ENCODE assay signal across 1 cellular context in the genomic region with DNA sequence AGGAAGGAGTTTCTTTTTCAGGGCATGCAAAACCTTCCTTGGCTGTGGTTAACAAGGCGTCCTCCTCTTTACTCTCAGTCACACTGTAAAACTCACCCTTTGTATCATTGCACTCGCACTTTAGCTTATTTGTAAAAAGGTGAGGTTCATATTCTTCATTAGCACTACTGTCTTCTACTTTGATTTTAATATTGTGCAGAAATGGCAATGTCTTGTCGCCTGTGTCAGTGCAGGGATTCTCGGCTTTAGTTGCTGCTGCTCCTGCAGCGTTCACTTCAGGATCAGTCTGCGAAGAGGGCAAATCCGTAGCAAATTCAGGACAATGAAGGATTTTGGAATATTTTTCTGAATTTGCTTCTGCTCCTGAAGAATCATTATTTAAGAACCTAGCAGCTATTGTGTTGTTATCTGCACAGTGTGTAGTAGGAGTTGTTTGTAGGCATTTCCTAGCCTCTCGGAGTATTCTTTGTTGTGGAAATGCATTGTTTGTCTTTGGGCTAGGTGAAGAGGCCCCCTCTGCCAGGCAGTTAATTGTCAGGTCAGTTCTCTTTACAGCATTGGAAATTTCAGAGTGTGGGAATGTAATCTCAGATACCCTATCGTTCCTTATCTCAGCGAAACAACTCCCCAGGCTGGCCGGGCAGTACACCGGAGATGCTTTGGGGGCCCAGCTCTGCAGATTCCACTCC.
TF ChIP-seq lines count a peak whose summit lies in the region.

No MANE protein-coding gene starts in this region.

TF ChIP-seq in HepG2, 621 proteins besides CTCF, POLR2A, EP300 and RAD21:
- TF ChIP-seq AGO1 (IDR thresholded peaks at IDR 0.05; ENCODE audit: low read depth, low read length, poor library complexity, severe bottlenecking): no peak
- TF ChIP-seq ZNF746 (CRISPR knock-in tag; IDR thresholded peaks at IDR 0.05): no peak
- TF ChIP-seq TFE3 (CRISPR knock-in tag; IDR thresholded peaks at IDR 0.05): no peak
- no peak for TF ChIP-seq ZNF329 (CRISPR knock-in tag; IDR thresholded peaks at IDR 0.05; ENCODE audit: low read depth)
- TF ChIP-seq SOX6 (IDR thresholded peaks at IDR 0.05): no peak
- peak; percentile 39 for TF ChIP-seq SOX6 (CRISPR knock-in tag; IDR thresholded peaks at IDR 0.05)
- TF ChIP-seq ZNF230 (CRISPR knock-in tag; IDR thresholded peaks at IDR 0.05): 0 out of 2 replicates have a peak, but pooled peaks have one; percentile 18
- TF ChIP-seq PCBP1 (IDR thresholded peaks at IDR 0.05; ENCODE audit: borderline replicate concordance, low read depth, low read length): no peak
- TF ChIP-seq THAP7 (CRISPR knock-in tag; IDR thresholded peaks at IDR 0.05): no peak
- TF ChIP-seq CREBL2 (CRISPR knock-in tag; IDR thresholded peaks at IDR 0.05; ENCODE audit: borderline replicate concordance): no peak
- TF ChIP-seq PHF8 (CRISPR knock-in tag; IDR thresholded peaks at IDR 0.05): no peak
- no peak for TF ChIP-seq TARDBP (CRISPR knock-in tag; IDR thresholded peaks at IDR 0.05)
- TF ChIP-seq, protein P1, sequence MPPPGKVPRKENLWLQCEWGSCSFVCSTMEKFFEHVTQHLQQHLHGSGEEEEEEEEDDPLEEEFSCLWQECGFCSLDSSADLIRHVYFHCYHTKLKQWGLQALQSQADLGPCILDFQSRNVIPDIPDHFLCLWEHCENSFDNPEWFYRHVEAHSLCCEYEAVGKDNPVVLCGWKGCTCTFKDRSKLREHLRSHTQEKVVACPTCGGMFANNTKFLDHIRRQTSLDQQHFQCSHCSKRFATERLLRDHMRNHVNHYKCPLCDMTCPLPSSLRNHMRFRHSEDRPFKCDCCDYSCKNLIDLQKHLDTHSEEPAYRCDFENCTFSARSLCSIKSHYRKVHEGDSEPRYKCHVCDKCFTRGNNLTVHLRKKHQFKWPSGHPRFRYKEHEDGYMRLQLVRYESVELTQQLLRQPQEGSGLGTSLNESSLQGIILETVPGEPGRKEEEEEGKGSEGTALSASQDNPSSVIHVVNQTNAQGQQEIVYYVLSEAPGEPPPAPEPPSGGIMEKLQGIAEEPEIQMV (CRISPR knock-in tag; IDR thresholded peaks at IDR 0.05; ENCODE audit: low read depth): no peak
- 0 out of 2 replicates have a peak, but pooled peaks have one; percentile 20 for TF ChIP-seq PHF21A (CRISPR knock-in tag; IDR thresholded peaks at IDR 0.05)
- TF ChIP-seq SIX4 (CRISPR knock-in tag; IDR thresholded peaks at IDR 0.05): no peak
- no peak for TF ChIP-seq NR1H2 (CRISPR knock-in tag; IDR thresholded peaks at IDR 0.05; ENCODE audit: borderline replicate concordance, low read depth)
- TF ChIP-seq EED (CRISPR knock-in tag; IDR thresholded peaks at IDR 0.05): no peak
- TF ChIP-seq, protein P2, sequence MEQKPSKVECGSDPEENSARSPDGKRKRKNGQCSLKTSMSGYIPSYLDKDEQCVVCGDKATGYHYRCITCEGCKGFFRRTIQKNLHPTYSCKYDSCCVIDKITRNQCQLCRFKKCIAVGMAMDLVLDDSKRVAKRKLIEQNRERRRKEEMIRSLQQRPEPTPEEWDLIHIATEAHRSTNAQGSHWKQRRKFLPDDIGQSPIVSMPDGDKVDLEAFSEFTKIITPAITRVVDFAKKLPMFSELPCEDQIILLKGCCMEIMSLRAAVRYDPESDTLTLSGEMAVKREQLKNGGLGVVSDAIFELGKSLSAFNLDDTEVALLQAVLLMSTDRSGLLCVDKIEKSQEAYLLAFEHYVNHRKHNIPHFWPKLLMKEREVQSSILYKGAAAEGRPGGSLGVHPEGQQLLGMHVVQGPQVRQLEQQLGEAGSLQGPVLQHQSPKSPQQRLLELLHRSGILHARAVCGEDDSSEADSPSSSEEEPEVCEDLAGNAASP (CRISPR knock-in tag; IDR thresholded peaks at IDR 0.05; ENCODE audit: borderline replicate concordance): no peak
- TF ChIP-seq ZFYVE20 (CRISPR knock-in tag; IDR thresholded peaks at IDR 0.05; ENCODE audit: borderline replicate concordance, low read depth): no peak
- TF ChIP-seq, protein P3, sequence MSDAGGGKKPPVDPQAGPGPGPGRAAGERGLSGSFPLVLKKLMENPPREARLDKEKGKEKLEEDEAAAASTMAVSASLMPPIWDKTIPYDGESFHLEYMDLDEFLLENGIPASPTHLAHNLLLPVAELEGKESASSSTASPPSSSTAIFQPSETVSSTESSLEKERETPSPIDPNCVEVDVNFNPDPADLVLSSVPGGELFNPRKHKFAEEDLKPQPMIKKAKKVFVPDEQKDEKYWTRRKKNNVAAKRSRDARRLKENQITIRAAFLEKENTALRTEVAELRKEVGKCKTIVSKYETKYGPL (CRISPR knock-in tag; IDR thresholded peaks at IDR 0.05): no peak
- TF ChIP-seq ZNF430 (CRISPR knock-in tag; IDR thresholded peaks at IDR 0.05): no peak
- TF ChIP-seq ZFP90 (CRISPR knock-in tag; IDR thresholded peaks at IDR 0.05; ENCODE audit: borderline replicate concordance): no peak
- TF ChIP-seq ZNF850 (CRISPR knock-in tag; conservative IDR thresholded peaks at IDR 0.05): no peak
- TF ChIP-seq MTF2 (CRISPR knock-in tag; IDR thresholded peaks at IDR 0.05; ENCODE audit: borderline replicate concordance): no peak
- no peak for TF ChIP-seq ZNF788 (CRISPR knock-in tag; IDR thresholded peaks at IDR 0.05; ENCODE audit: borderline replicate concordance)
- no peak for TF ChIP-seq ZNF350 (CRISPR knock-in tag; IDR thresholded peaks at IDR 0.05; ENCODE audit: borderline replicate concordance, low read depth)
- TF ChIP-seq FOXA3 (CRISPR knock-in tag; IDR thresholded peaks at IDR 0.05): no peak
- 0 out of 2 replicates have a peak, but pooled peaks have one; percentile 11 for TF ChIP-seq ZNF761 (CRISPR knock-in tag; conservative IDR thresholded peaks at IDR 0.05)
- TF ChIP-seq MED13 (CRISPR knock-in tag; IDR thresholded peaks at IDR 0.05): no peak
- TF ChIP-seq SOX13 (IDR thresholded peaks at IDR 0.05): peak; percentile 39; the same call in 1 of the 2 replicates
- no peak for TF ChIP-seq SOX13 (CRISPR knock-in tag; conservative IDR thresholded peaks at IDR 0.05 in 1 of 2, IDR thresholded peaks at IDR 0.05 in 1 of 2)
- no peak for TF ChIP-seq CENPX (CRISPR knock-in tag; IDR thresholded peaks at IDR 0.05)
- TF ChIP-seq CHCHD3 (CRISPR knock-in tag; IDR thresholded peaks at IDR 0.05): 0 out of 2 replicates have a peak, but pooled peaks have one; percentile 19
- TF ChIP-seq ZMYM4 (CRISPR knock-in tag; IDR thresholded peaks at IDR 0.05): no peak
- peak; percentile 66; the same call in 1 of the 2 replicates for TF ChIP-seq ZNF800 (CRISPR knock-in tag; IDR thresholded peaks at IDR 0.05)
- TF ChIP-seq TMF1 (CRISPR knock-in tag; IDR thresholded peaks at IDR 0.05; ENCODE audit: low read depth): no peak
- TF ChIP-seq ZNF792 (CRISPR knock-in tag; IDR thresholded peaks at IDR 0.05): no peak
